In the genomic region with DNA sequence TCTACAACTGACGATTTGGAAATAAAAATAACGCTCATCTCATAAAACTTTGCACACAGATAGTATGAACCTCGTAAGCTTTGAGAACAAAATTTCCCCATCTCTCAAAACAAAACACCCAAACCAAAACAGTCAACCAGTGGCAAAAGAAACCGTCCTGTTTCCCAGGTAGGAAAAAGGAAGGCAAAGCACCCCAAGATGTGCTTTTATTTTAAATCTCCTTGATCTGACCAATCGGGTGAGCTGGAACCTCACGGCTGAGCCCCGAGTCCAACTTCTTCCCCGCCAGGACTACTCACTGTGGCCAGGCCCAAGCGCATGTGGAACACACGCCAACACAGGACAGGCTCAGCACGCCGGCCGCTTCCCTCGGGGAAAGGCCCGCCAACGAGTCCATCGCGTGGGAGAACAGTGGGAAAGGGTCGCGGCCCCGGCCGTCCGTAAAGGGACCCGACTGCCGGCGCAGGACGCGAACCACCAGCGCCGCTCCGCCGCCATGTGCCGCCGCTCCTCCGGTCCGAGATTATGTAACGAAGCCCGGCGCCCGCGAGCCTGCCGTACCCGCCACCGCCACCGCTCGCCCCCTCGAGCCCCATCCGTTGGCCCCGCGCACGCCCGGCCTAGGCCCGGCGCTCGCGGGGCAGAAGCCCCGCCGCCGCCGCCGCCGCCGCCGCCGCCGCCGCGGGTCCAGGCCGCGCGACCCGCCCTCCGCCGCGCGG, we compare ENCODE assay signal across 8 cellular contexts. TPM values are rescaled to one million over a fixed set of nuclear protein-coding genes. Genes with fewer than 3 reads are reported as not detected.
DNase-seq lines count a peak whose midpoint lies in the region; ATAC-seq and TF ChIP-seq lines count a peak whose summit lies in the region.

No MANE protein-coding gene starts in this region.

- no peak; the same call in none of the 2 replicates for TF ChIP-seq CTCF in HFFc6 (IDR thresholded peaks at IDR 0.05)

- CTCF ChIA-PET in activated CD4-positive, alpha-beta memory T cell treated with anti-CD3 and anti-CD28 coated beads for 36 hours (lab: Charles Lee), result no interaction called here

- DNase-seq in NK-92 treated with Interleukin-12 subunit alpha and Interleukin-12 subunit beta, amount 100 ng/mL, for 24 hours (lab: John Stamatoyannopoulos, UW), result peak; percentile 52
- DNase-seq in NK-92 (lab: John Stamatoyannopoulos, UW; ENCODE audit: unreplicated experiment) (no peak), HFFc6 (peak; percentile 53), MV-4-11 (lab: John Stamatoyannopoulos, UW) (peak; percentile 21), memory B cell (ENCODE audit: low spot score in 2 of 2) (peak; percentile 50 to 66)
- DNase-seq in activated CD4-positive, alpha-beta memory T cell treated with anti-CD3 and anti-CD28 coated beads for 36 hours, result peak; percentile 62
- peak; percentile 41 for DNase-seq in effector CD4-positive, alpha-beta T cell
- DNase-seq in stimulated activated CD8-positive, alpha-beta memory T cell treated with anti-CD3 and anti-CD28 coated beads, Interleukin-2, amount 100 ng/mL, for 48 hours (ENCODE audit: low read depth in 2 of 2), result peak; percentile 21 to 27

- intact Hi-C loops in activated CD4-positive, alpha-beta memory T cell treated with anti-CD3 and anti-CD28 coated beads for 36 hours (cut with micrococcal nuclease), result loop anchor here (5.0 kb wide), 2 partner anchors 39 to 481 kb away; no protein-coding TSS in a partner anchor

- peak; percentile 51 for ATAC-seq in memory B cell (ENCODE audit: low read depth)

- peak overlapping the region; percentile 88 for H3K27ac Mint-ChIP-seq in HFFc6
- H3K27ac Mint-ChIP-seq in activated CD4-positive, alpha-beta memory T cell treated with anti-CD3 and anti-CD28 coated beads for 36 hours, result peak overlapping the region; percentile 94
- peak overlapping the region; percentile 78 for H3K27ac Mint-ChIP-seq in memory B cell

- H3K9me3 Mint-ChIP-seq in HFFc6 (peaks cover 3% of the 10 kb centered on the region; the same call in 1 of the 2 replicates), memory B cell (peaks cover 1% of the 10 kb centered on the region)
- peaks cover 2% of the 10 kb centered on the region for H3K9me3 Mint-ChIP-seq in activated CD4-positive, alpha-beta memory T cell treated with anti-CD3 and anti-CD28 coated beads for 36 hours

- POLR2A ChIA-PET in activated CD4-positive, alpha-beta memory T cell treated with anti-CD3 and anti-CD28 coated beads for 36 hours (lab: Charles Lee), result interaction anchor here (0.6 to 1.6 kb wide), 4 partner anchors 11 to 1960 kb away, joined by 3 to 7 read pairs (median 4); a partner anchor contains a TSS

- peak overlapping the region; percentile 96 for H3K4me3 Mint-ChIP-seq in HFFc6
- H3K4me3 Mint-ChIP-seq in activated CD4-positive, alpha-beta memory T cell treated with anti-CD3 and anti-CD28 coated beads for 36 hours, result peak overlapping the region; percentile 96
- peak overlapping the region; percentile 81 for H3K4me3 Mint-ChIP-seq in memory B cell

- H3K27me3 Mint-ChIP-seq in HFFc6 (ENCODE audit: insufficient read depth) (no peaks in the 10 kb centered on the region), memory B cell (no peaks in the 10 kb centered on the region)
- H3K27me3 Mint-ChIP-seq in activated CD4-positive, alpha-beta memory T cell treated with anti-CD3 and anti-CD28 coated beads for 36 hours, result no peaks in the 10 kb centered on the region

- H3K36me3 Mint-ChIP-seq in HFFc6 (ENCODE audit: low read depth) (peaks cover 40% of the 10 kb centered on the region), memory B cell (peaks cover 17% of the 10 kb centered on the region)
- H3K36me3 Mint-ChIP-seq in activated CD4-positive, alpha-beta memory T cell treated with anti-CD3 and anti-CD28 coated beads for 36 hours, result peaks cover 32% of the 10 kb centered on the region

- H3K4me1 Mint-ChIP-seq in HFFc6 (ENCODE audit: low read depth) (peaks cover 16% of the 10 kb centered on the region), memory B cell (peaks cover 12% of the 10 kb centered on the region)
- peaks cover 34% of the 10 kb centered on the region for H3K4me1 Mint-ChIP-seq in activated CD4-positive, alpha-beta memory T cell treated with anti-CD3 and anti-CD28 coated beads for 36 hours (ENCODE audit: low read depth)

RNA-seq across cellular contexts. Expression of a gene that starts 0.8 kb away (rescaled TPM):
- total RNA-seq in HFFc6 (2021; fragmentation: NEBNext Ultra II Directional; extraction: Animal tissue kit (Norgen Biotek cat#: 25700)), result 10 to 100 TPM; 28.2 to 32.8 (median 30.6) TPM
- total RNA-seq in activated CD4-positive, alpha-beta memory T cell treated with anti-CD3 and anti-CD28 coated beads for 36 hours, result 10 to 100 TPM; 35.8 to 40.3 TPM
